Comparison of ENCODE assay signal across 8 cellular contexts in the genomic region with DNA sequence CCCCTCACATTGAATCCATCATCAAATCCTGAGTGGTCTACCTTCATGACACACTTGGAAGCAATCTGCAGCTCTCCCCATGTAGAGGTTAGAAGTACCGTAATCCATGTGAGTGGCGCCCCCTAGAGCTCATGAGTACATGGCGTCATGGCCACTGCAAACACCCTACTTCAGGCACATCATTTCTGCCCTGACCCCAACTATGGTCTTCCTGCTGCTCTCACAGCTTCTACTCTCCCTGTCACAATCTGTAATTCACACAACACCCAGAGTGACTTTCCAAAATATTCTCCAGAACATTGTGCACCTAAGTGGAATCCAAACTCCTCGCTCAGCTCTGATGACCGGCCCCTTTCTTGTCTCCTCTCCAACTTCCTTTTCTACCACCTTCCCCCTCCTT.
DNase-seq lines count a peak whose midpoint lies in the region; ATAC-seq and TF ChIP-seq lines count a peak whose summit lies in the region.

No MANE protein-coding gene starts in this region.

- H3K9me3 Mint-ChIP-seq in nephron: no peaks in the 10 kb centered on the region

- peaks cover 35% of the 10 kb centered on the region for H3K4me1 Mint-ChIP-seq in nephron

- no peaks in the 10 kb centered on the region for H3K27me3 Mint-ChIP-seq in nephron (ENCODE audit: low read depth)

- ATAC-seq in Right ventricle myocardium inferior (peak; percentile 52), HG02884 (IDR thresholded peaks at IDR 0.05; ENCODE audit: unreplicated experiment) (peak; percentile 62)
- ATAC-seq in stimulated activated naive CD8-positive, alpha-beta T cell treated with anti-CD3 and anti-CD28 coated beads, Interleukin-15, Interleukin-2, amounts not matched to agents 100 U/mL and 50 U/mL, for 24 hours: peak; percentile 76

- DNase-seq in Right ventricle myocardium inferior (ENCODE audit: missing footprints) (peak; percentile 73), cardiac septum (ENCODE audit: low spot score) (no peak), NCI-H69 (lab: John Stamatoyannopoulos, UW) (peak; percentile 79), epithelial cell of proximal tubule (ENCODE audit: low read depth) (no peak)
- DNase-seq in activated CD8-positive, alpha-beta memory T cell treated with anti-CD3 and anti-CD28 coated beads for 4 hours (ENCODE audit: low read depth in 2 of 2): peak; percentile 26 to 54
- DNase-seq in stimulated activated naive CD8-positive, alpha-beta T cell treated with anti-CD3 and anti-CD28 coated beads, Interleukin-15, Interleukin-2, amounts not matched to agents 100 U/mL and 50 U/mL, for 24 hours: peak; percentile 80

- H3K36me3 Mint-ChIP-seq in nephron (ENCODE audit: low read depth): no peaks in the 10 kb centered on the region

- no peak overlapping the region for H3K4me3 ChIP-seq in epithelial cell of proximal tubule (ENCODE audit: low read depth, low read length)

- H3K4me3 Mint-ChIP-seq in nephron: no peak overlapping the region

- H3K27ac Mint-ChIP-seq in nephron: peak overlapping the region in 1 of 3 experiments; percentile 4

- intact Hi-C loops in Right ventricle myocardium inferior (cut with DNase I): loop anchor here (1.0 to 10.0 kb wide), 2 partner anchors 54 to 156 kb away; no protein-coding TSS in a partner anchor
- intact Hi-C loops in cardiac septum (cut with DNase I): loop anchor here (10.0 kb wide), 1 partner anchor 54 kb away; no protein-coding TSS in a partner anchor

- peak; percentile 86 for TF ChIP-seq CTCF in epithelial cell of proximal tubule (conservative IDR thresholded peaks at IDR 0.05; ENCODE audit: low read depth, low read length)
- TF ChIP-seq CTCF in nephron (IDR thresholded peaks at IDR 0.05; ENCODE audit: unreplicated experiment in 3 of 3): peak in 2 of 3 experiments; percentile 21 to 44

Comparison
In these comparisons a context has a peak if more than half of its experiments do, and no peak if none do; other contexts are left out.
1. DNase-seq: peak in Right ventricle myocardium inferior (single experiment), NCI-H69 (single experiment), activated CD8-positive, alpha-beta memory T cell treated with anti-CD3 and anti-CD28 coated beads for 4 hours (2 of 2) and stimulated activated naive CD8-positive, alpha-beta T cell treated with anti-CD3 and anti-CD28 coated beads, Interleukin-15, Interleukin-2, amounts not matched to agents 100 U/mL and 50 U/mL, for 24 hours (single experiment); none in cardiac septum (single experiment) and epithelial cell of proximal tubule (single experiment).
2. Peak in every context shown above with its lines, with median percentiles within 50 percentile points of each other: ATAC-seq.